In the genomic region with DNA sequence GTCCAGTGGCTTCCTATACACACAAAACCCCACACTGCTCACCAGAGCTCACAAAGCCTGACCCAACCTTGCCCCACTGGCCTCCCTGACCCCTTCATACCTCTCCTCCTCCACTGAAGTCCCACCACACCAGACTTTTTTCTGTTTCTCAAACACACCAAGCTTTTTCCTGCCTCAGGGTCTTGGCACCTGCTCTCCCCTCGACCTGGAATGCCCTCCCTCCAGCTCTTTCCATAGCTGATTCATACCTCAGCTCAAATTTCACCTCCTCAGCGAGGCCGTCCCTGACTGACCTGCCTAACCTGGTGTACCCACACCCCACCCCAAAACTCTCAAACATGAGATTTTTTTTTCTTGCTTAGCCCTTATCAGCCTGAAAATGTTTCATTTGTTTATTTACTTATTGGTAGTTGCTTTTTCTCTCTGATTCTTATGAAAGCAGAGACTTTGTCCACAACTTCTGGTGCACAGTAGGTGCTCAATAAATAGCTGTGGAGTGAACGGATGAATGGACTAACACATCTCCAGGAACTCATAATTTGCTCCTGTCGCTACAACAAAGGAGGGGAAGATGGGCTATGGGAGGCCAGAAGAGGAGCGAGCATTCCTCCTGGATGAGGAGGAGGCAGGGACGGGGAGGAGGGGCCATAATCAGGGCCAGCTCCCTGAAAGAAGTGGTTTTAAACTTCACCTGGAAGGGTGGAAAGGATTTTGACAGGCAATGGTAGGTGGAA, we compare ENCODE assay signal across 21 cellular contexts.
DNase-seq lines count a peak whose midpoint lies in the region; ATAC-seq, FAIRE-seq and TF ChIP-seq lines count a peak whose summit lies in the region.
"Had no signal": no experiment of that assay in that cellular context is flagged by ENCODE, and none has a peak within 500 bp of the region (broad histone marks: within the 10 kb centered on the region; RNA-seq: fewer than 3 reads in every experiment).

No MANE protein-coding gene starts in this region.

- H3K27ac Mint-ChIP-seq in stimulated activated memory B cell treated with anti-CD40 and anti-IgM and Interleukin-4, amounts not matched to agents 10 μg/mL and 1 μg/mL and 100 μg/mL, for 72 hours, result no peak overlapping the region
- H3K27ac Mint-ChIP-seq: activated naive CD4-positive, alpha-beta T cell treated with anti-CD3 and anti-CD28 coated beads for 36 hours; progenitor cell of endocrine pancreas had no signal

- H3K27ac ChIP-seq in suprapubic skin, result peak overlapping the region; percentile 92
- H3K27ac ChIP-seq: ascending aorta, colonic mucosa had no signal

- ATAC-seq in stimulated activated memory B cell treated with anti-CD40 and anti-IgM and Interleukin-4, amounts not matched to agents 10 μg/mL and 1 μg/mL and 100 μg/mL, for 72 hours, result no peak
- ATAC-seq in GM19324 (IDR thresholded peaks at IDR 0.05; ENCODE audit: low FRiP score, unreplicated experiment) (no peak), left colon (no peak)
- ATAC-seq: HepG2 had no signal

- H3K27me3 ChIP-seq in bronchial epithelial cell (ENCODE audit: control insufficient read depth, insufficient read depth, low read length) (no peaks in the 10 kb centered on the region), suprapubic skin (no peaks in the 10 kb centered on the region)
- H3K27me3 ChIP-seq: ascending aorta, colonic mucosa had no signal

- no peaks in the 10 kb centered on the region for H3K36me3 ChIP-seq in bronchial epithelial cell (ENCODE audit: control insufficient read depth, insufficient read depth, low read length)
- no peaks in the 10 kb centered on the region for H3K36me3 ChIP-seq in suprapubic skin
- H3K36me3 ChIP-seq: ascending aorta, colonic mucosa had no signal

- TF ChIP-seq RAD21 in Ishikawa (IDR thresholded peaks at IDR 0.05; ENCODE audit: low read depth), result no peak

- no peaks in the 10 kb centered on the region for H3K9me3 ChIP-seq in suprapubic skin
- H3K9me3 ChIP-seq: ascending aorta, colonic mucosa had no signal

- peaks cover 57% of the 10 kb centered on the region for H3K4me1 ChIP-seq in suprapubic skin
- H3K4me1 ChIP-seq: ascending aorta, colonic mucosa had no signal

- H3K27me3 Mint-ChIP-seq in stimulated activated memory B cell treated with anti-CD40 and anti-IgM and Interleukin-4, amounts not matched to agents 10 μg/mL and 1 μg/mL and 100 μg/mL, for 72 hours, result peaks cover 35% of the 10 kb centered on the region

- FAIRE-seq in bronchial epithelial cell (lab: Jason Lieb, UNC), result no peak
- FAIRE-seq: endothelial cell of umbilical vein, HepG2, TTC549 had no signal

- no peak overlapping the region for H3K4me3 Mint-ChIP-seq in stimulated activated memory B cell treated with anti-CD40 and anti-IgM and Interleukin-4, amounts not matched to agents 10 μg/mL and 1 μg/mL and 100 μg/mL, for 72 hours
- H3K4me3 Mint-ChIP-seq: activated naive CD4-positive, alpha-beta T cell treated with anti-CD3 and anti-CD28 coated beads for 36 hours had no signal

- TF ChIP-seq CTCF in bronchial epithelial cell (IDR thresholded peaks at IDR 0.05; ENCODE audit: insufficient read depth, low read length, severe bottlenecking) (no peak), suprapubic skin (IDR thresholded peaks at IDR 0.05) (no peak)

- no peak for TF ChIP-seq POLR2A in suprapubic skin (IDR thresholded peaks at IDR 0.05)

- no peaks in the 10 kb centered on the region for H3K36me3 Mint-ChIP-seq in stimulated activated memory B cell treated with anti-CD40 and anti-IgM and Interleukin-4, amounts not matched to agents 10 μg/mL and 1 μg/mL and 100 μg/mL, for 72 hours

- H3K9me3 Mint-ChIP-seq in stimulated activated memory B cell treated with anti-CD40 and anti-IgM and Interleukin-4, amounts not matched to agents 10 μg/mL and 1 μg/mL and 100 μg/mL, for 72 hours, result no peaks in the 10 kb centered on the region
- H3K9me3 Mint-ChIP-seq: activated naive CD4-positive, alpha-beta T cell treated with anti-CD3 and anti-CD28 coated beads for 36 hours had no signal

- DNase-seq in bronchial epithelial cell (ENCODE audit: low read depth) (peak; percentile 83), myocyte (ENCODE audit: low read depth) (peak; percentile 79), suprapubic skin (ENCODE audit: low spot score in 2 of 2) (no peak), GM19238 (ENCODE audit: insufficient read length, low spot score) (no peak), left colon (no peak)
- DNase-seq: activated CD4-positive, alpha-beta T cell treated with anti-CD3 and anti-CD28 coated beads, Interleukin-2, amount 50 U/mL, for 1 hour; activated naive CD4-positive, alpha-beta T cell treated with anti-CD3 and anti-CD28 coated beads for 36 hours; activated T-cell treated with anti-CD3 and anti-CD28 coated beads for 4 hours; colonic mucosa; MV-4-11; NCI-H2029 treated with DMSO at 0.1 percent for 48 hours; NCI-H524; stimulated activated CD4-positive, alpha-beta T cell treated with anti-CD3 and anti-CD28 coated beads, Interleukin-15, amount 100 ng/mL, for 24 hours had no signal

- TF ChIP-seq EP300 in Ishikawa (IDR thresholded peaks at IDR 0.05; ENCODE audit: borderline replicate concordance) (peak; percentile 86), suprapubic skin (IDR thresholded peaks at IDR 0.05) (no peak)

- intact Hi-C loops in left colon (cut with DNase I, micrococcal nuclease), result no loop called here

- no peaks in the 10 kb centered on the region for H3K4me1 Mint-ChIP-seq in stimulated activated memory B cell treated with anti-CD40 and anti-IgM and Interleukin-4, amounts not matched to agents 10 μg/mL and 1 μg/mL and 100 μg/mL, for 72 hours

- no peak overlapping the region for H3K4me3 ChIP-seq in bronchial epithelial cell (ENCODE audit: low read depth, low read length)
- H3K4me3 ChIP-seq in suprapubic skin, result no peak overlapping the region
- H3K4me3 ChIP-seq: ascending aorta, colonic mucosa had no signal

- 49% methylated on average over 7 of the region's 7 CpGs for WGBS in suprapubic skin

TF ChIP-seq in Ishikawa, 13 proteins besides CTCF, POLR2A, EP300 and RAD21:
- no peak for TF ChIP-seq CREB1 (IDR thresholded peaks at IDR 0.05; ENCODE audit: low read depth)
- TF ChIP-seq FOXM1 (IDR thresholded peaks at IDR 0.05; ENCODE audit: borderline replicate concordance, low read depth), result peak; percentile 48; the same call in 1 of the 2 replicates
- TF ChIP-seq YY1 (IDR thresholded peaks at IDR 0.05; ENCODE audit: low read depth), result no peak
- peak; percentile 70 for TF ChIP-seq TEAD4 (IDR thresholded peaks at IDR 0.05)
- TF ChIP-seq EGR1 (IDR thresholded peaks at IDR 0.05), result no peak
- peak; percentile 58; the same call in 1 of the 2 replicates for TF ChIP-seq TCF12 (IDR thresholded peaks at IDR 0.05; ENCODE audit: low read depth)
- TF ChIP-seq ZBTB7A (IDR thresholded peaks at IDR 0.05; ENCODE audit: low read depth), result no peak
- peak; percentile 70 for TF ChIP-seq NFIC (IDR thresholded peaks at IDR 0.05)
- TF ChIP-seq, protein P1, sequence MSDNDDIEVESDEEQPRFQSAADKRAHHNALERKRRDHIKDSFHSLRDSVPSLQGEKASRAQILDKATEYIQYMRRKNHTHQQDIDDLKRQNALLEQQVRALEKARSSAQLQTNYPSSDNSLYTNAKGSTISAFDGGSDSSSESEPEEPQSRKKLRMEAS (IDR thresholded peaks at IDR 0.05), result peak; percentile 34
- no peak for TF ChIP-seq TAF1 (IDR thresholded peaks at IDR 0.05; ENCODE audit: low read depth)

Comparison
In these comparisons a context has a peak if more than half of its experiments do, and no peak if none do; other contexts are left out.
1. DNase-seq: peak in bronchial epithelial cell (single experiment) and myocyte (single experiment); none in suprapubic skin (0 of 2), GM19238 (single experiment) and left colon (0 of 2).